ENCODE assay signal across 14 cellular contexts in genomic region chr11:94928146-94928995, GRCh38. TPM values are rescaled to one million over a fixed set of nuclear protein-coding genes. Genes with fewer than 3 reads are reported as not detected.
DNase-seq lines count a peak whose midpoint lies in the region; ATAC-seq, FAIRE-seq and TF ChIP-seq lines count a peak whose summit lies in the region.
"Had no signal": no experiment of that assay in that cellular context is flagged by ENCODE, and none has a peak within 500 bp of the region (broad histone marks: within the 10 kb centered on the region; RNA-seq: fewer than 3 reads in every experiment).

No MANE protein-coding gene starts in this region.

- no peak overlapping the region for H3K4me3 ChIP-seq in DND-41 (ENCODE audit: low read depth in 1 of 2, low read length in 2 of 2)
- no peak overlapping the region for H3K4me3 ChIP-seq in kidney (ENCODE audit: low read length in 2 of 2)
- no peak overlapping the region for H3K4me3 ChIP-seq in stomach
- H3K4me3 ChIP-seq: ovary, thoracic aorta had no signal

- H3K27ac ChIP-seq in DND-41 (ENCODE audit: low read length) (no peak overlapping the region), kidney (ENCODE audit: low read depth in 2 of 2, low read length in 2 of 2) (peak overlapping the region; percentile 51 to 82), stomach (peak overlapping the region in 3 of 5 donors; percentile 71 to 83 (median 74))
- H3K27ac ChIP-seq: WERI-Rb-1 had no signal

- intact Hi-C loops in kidney (cut with DNase I), result no loop called here
- intact Hi-C loops in stomach (cut with DNase I; ENCODE audit: low total_unique reads), result no loop called here

- no peak for TF ChIP-seq POLR2A in stomach (IDR thresholded peaks at IDR 0.05)

- no peak overlapping the region for H2AFZ ChIP-seq in DND-41 (ENCODE audit: low read depth, low read length)

- 0 out of 3 replicates have a peak, but pooled peaks have one; percentile 16 for ATAC-seq in DND-41 (ENCODE audit: insufficient read depth, low read depth)
- ATAC-seq in GM18858 (IDR thresholded peaks at IDR 0.05; ENCODE audit: unreplicated experiment), result no peak
- no peak for ATAC-seq in HG03469 (IDR thresholded peaks at IDR 0.05; ENCODE audit: unreplicated experiment)

- H3K79me2 ChIP-seq in DND-41 (ENCODE audit: insufficient read depth, low read length), result no peaks in the 10 kb centered on the region

- H3K9ac ChIP-seq in DND-41 (ENCODE audit: low read depth, low read length), result no peak overlapping the region
- H3K9ac ChIP-seq in kidney (ENCODE audit: low read length in 2 of 2), result no peak overlapping the region

- no peak for DNase-seq in DND-41
- DNase-seq in MV-4-11 (lab: John Stamatoyannopoulos, UW), result peak; percentile 23
- no peak for DNase-seq in kidney
- DNase-seq in stomach, result no peak
- DNase-seq in NCI-H69 (lab: John Stamatoyannopoulos, UW), result no peak
- DNase-seq: activated CD8-positive, alpha-beta memory T cell treated with anti-CD3 and anti-CD28 coated beads, Interleukin-2, amount 50 U/mL, for 48 hours; hypothalamus; NCI-H1092 treated with DMSO at 0.1 percent for 48 hours; ovary; WERI-Rb-1 had no signal

- H3K9me3 ChIP-seq in DND-41 (ENCODE audit: insufficient read depth, low read length, severe bottlenecking), result peaks cover 6% of the 10 kb centered on the region
- no peaks in the 10 kb centered on the region for H3K9me3 ChIP-seq in kidney (ENCODE audit: control insufficient read depth in 1 of 2, low read length in 2 of 2)
- no peaks in the 10 kb centered on the region for H3K9me3 ChIP-seq in stomach
- H3K9me3 ChIP-seq: ovary, thoracic aorta had no signal

- no peak overlapping the region for H3K4me2 ChIP-seq in DND-41 (ENCODE audit: insufficient read depth, low read length)

- no peak for TF ChIP-seq CTCF in DND-41 (IDR thresholded peaks at IDR 0.05; ENCODE audit: borderline replicate concordance, extremely low read depth, low read length, poor library complexity, severe bottlenecking)
- TF ChIP-seq CTCF in kidney (IDR thresholded peaks at IDR 0.05; ENCODE audit: borderline replicate concordance, extremely low read depth, insufficient read depth), result no peak
- TF ChIP-seq CTCF in stomach (IDR thresholded peaks at IDR 0.05), result no peak

- WGBS in stomach, 5 donors, result 87 to 97% (median 88%) methylated on average over 1 of the region's 1 CpG

- no peaks in the 10 kb centered on the region for H3K36me3 ChIP-seq in DND-41 (ENCODE audit: insufficient read depth, low read length)
- H3K36me3 ChIP-seq in kidney (ENCODE audit: control insufficient read depth in 1 of 2, insufficient read depth in 2 of 2, low read length in 2 of 2), result no peaks in the 10 kb centered on the region
- no peaks in the 10 kb centered on the region for H3K36me3 ChIP-seq in stomach
- H3K36me3 ChIP-seq: ovary, thoracic aorta, WERI-Rb-1 had no signal

- no peak for TF ChIP-seq EP300 in stomach (IDR thresholded peaks at IDR 0.05)

- H3K27me3 ChIP-seq in DND-41 (ENCODE audit: insufficient read depth, low read length, poor library complexity) (no peaks in the 10 kb centered on the region), stomach (no peaks in the 10 kb centered on the region)
- H3K27me3 ChIP-seq: ovary had no signal

- H4K20me1 ChIP-seq in DND-41 (ENCODE audit: insufficient read depth, low read length), result no peaks in the 10 kb centered on the region

- peaks cover 24% of the 10 kb centered on the region for H3K4me1 ChIP-seq in DND-41 (ENCODE audit: insufficient read depth, low read length)
- H3K4me1 ChIP-seq in kidney (ENCODE audit: control insufficient read depth in 1 of 2, insufficient read depth in 1 of 2, low read depth in 1 of 2, low read length in 2 of 2), result peaks cover 26 to 28% of the 10 kb centered on the region in 2 donors
- H3K4me1 ChIP-seq in stomach, result peaks cover 19 to 43% (median 29%) of the 10 kb centered on the region in 4 donors

- FAIRE-seq in kidney (lab: Jason Lieb, UNC), result no peak
- FAIRE-seq: GM12892 had no signal

RNA-seq across cellular contexts. Expression of gene CWC15, which starts 45.0 kb away (rescaled TPM):
- total RNA-seq in kidney (61.7 TPM), stomach (10 to 100 TPM in 4 of 5 donors, 1 to 10 TPM in 1; 8.2 to 47.2 (median 37.5) TPM)
- polyA plus RNA-seq in kidney (ENCODE audit: insufficient read depth, low read depth, low replicate concordance) (87.5 TPM), stomach (10 to 100 TPM; 53.9 to 88.9 (median 56.7) TPM)

RNA-seq across cellular contexts. Expression of gene KDM4D, which starts 45.1 kb away (rescaled TPM):
- total RNA-seq in kidney (0.94 TPM), stomach (under 1 TPM in 2 of 5 donors, not detected in 3; 0.58 to 0.73 TPM)
- polyA plus RNA-seq in kidney (ENCODE audit: insufficient read depth, low read depth, low replicate concordance) (0.54 TPM), stomach (under 1 TPM; 0.12 to 0.31 (median 0.25) TPM)
